ENCODE assay signal across 23 cellular contexts in the genomic region with DNA sequence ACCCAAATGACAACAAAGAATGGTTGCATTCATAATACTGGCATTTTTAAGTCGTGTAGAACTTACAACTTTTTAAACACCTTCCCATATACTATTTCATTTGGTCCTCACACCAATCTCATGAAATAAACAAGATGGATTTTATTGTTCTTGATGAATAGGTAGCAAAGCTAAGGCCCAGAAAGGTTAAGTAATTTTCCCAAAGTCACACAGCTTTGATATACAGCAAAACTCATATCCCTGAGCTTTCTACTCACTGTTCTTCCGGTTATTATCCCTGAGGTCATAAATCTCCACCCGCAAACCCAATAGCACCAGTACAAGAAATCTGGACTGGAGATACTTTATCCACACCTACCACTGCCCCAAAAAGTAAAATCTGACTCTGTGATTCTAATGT.
"Had no signal": no experiment of that assay in that cellular context is flagged by ENCODE, and none has a peak within 500 bp of the region (broad histone marks: within the 10 kb centered on the region; RNA-seq: fewer than 3 reads in every experiment).

No MANE protein-coding gene starts in this region.

- H3K27me3 Mint-ChIP-seq: activated CD4-positive, alpha-beta memory T cell treated with anti-CD3 and anti-CD28 coated beads, Interleukin-2, amount 10 ng/mL, durations not matched to agents 7 days and 5 days; activated naive CD8-positive, alpha-beta T cell; stimulated activated naive B cell treated with anti-CD40 and anti-IgM and Interleukin-4, amounts not matched to agents 10 μg/mL and 1 μg/mL and 100 μg/mL, for 72 hours had no signal

- H3K9ac ChIP-seq: neural progenitor cell had no signal

- H3K4me2 ChIP-seq: neural progenitor cell had no signal

- H2AFZ ChIP-seq: neural progenitor cell had no signal

- H3K27me3 ChIP-seq: adrenal gland, ascending aorta, brain microvascular endothelial cell, transverse colon had no signal

- DNase-seq: activated CD4-positive, alpha-beta memory T cell treated with anti-CD3 and anti-CD28 coated beads, Interleukin-2, amount 10 ng/mL, durations not matched to agents 7 days and 5 days; activated gamma-delta T cell treated with Interleukin-2 at 50 U/mL for 16 hours; adrenal gland; brain microvascular endothelial cell; central memory CD4-positive, alpha-beta T cell; foreskin fibroblast; lower lobe of right lung; mesendoderm; mucosa of descending colon; small intestine; stimulated activated CD4-positive, alpha-beta T cell treated with anti-CD3 and anti-CD28 coated beads, Interleukin-15, amount 100 ng/mL, for 24 hours; stimulated activated naive B cell treated with anti-CD40 and anti-IgM and Interleukin-4, amounts not matched to agents 10 μg/mL and 1 μg/mL and 100 μg/mL, for 72 hours; T1000; transverse colon had no signal

- FAIRE-seq: colon, small intestine, urothelium cell line had no signal

- H3K36me3 ChIP-seq: neural progenitor cell had no signal

- H3K9me3 ChIP-seq: adrenal gland, ascending aorta, lower lobe of right lung, mucosa of descending colon, transverse colon had no signal

- H3K4me1 ChIP-seq: ascending aorta, neural progenitor cell had no signal

- H3K4me3 ChIP-seq: adrenal gland, ascending aorta, lower lobe of right lung, mucosa of descending colon, neural progenitor cell, transverse colon had no signal

- H3K36me3 Mint-ChIP-seq: neural progenitor cell, WTC11 had no signal

- H3K9me3 Mint-ChIP-seq: activated CD4-positive, alpha-beta memory T cell treated with anti-CD3 and anti-CD28 coated beads, Interleukin-2, amount 10 ng/mL, durations not matched to agents 7 days and 5 days; activated T-helper 1 cell treated with anti-CD3 and anti-CD28 coated beads, Interleukin-12 subunit alpha, Interleukin-12 subunit beta, Interleukin-2, Interleukin-4 antibody, amounts not matched to agents 30 ng/mL and 10 ng/mL and 1 ng/mL, durations not matched to agents 14 hours and 24 hours and 36 hours; neural progenitor cell; stimulated activated naive B cell treated with anti-CD40 and anti-IgM and Interleukin-4, amounts not matched to agents 10 μg/mL and 1 μg/mL and 100 μg/mL, for 72 hours; WTC11 had no signal

- ATAC-seq: left lobe of liver; lower lobe of right lung; stimulated activated naive B cell treated with anti-CD40 and anti-IgM and Interleukin-4, amounts not matched to agents 10 μg/mL and 1 μg/mL and 100 μg/mL, for 72 hours; WTC11 had no signal

- H3K4me3 Mint-ChIP-seq: activated CD4-positive, alpha-beta memory T cell treated with anti-CD3 and anti-CD28 coated beads, Interleukin-2, amount 10 ng/mL, durations not matched to agents 7 days and 5 days; activated naive CD8-positive, alpha-beta T cell; activated T-helper 1 cell treated with anti-CD3 and anti-CD28 coated beads, Interleukin-12 subunit alpha, Interleukin-12 subunit beta, Interleukin-2, Interleukin-4 antibody, amounts not matched to agents 30 ng/mL and 10 ng/mL and 1 ng/mL, durations not matched to agents 14 hours and 24 hours and 36 hours; neural progenitor cell; WTC11 had no signal

- H3K27ac Mint-ChIP-seq: activated CD4-positive, alpha-beta memory T cell treated with anti-CD3 and anti-CD28 coated beads, Interleukin-2, amount 10 ng/mL, durations not matched to agents 7 days and 5 days; activated naive CD8-positive, alpha-beta T cell; activated T-helper 1 cell treated with anti-CD3 and anti-CD28 coated beads, Interleukin-12 subunit alpha, Interleukin-12 subunit beta, Interleukin-2, Interleukin-4 antibody, amounts not matched to agents 30 ng/mL and 10 ng/mL and 1 ng/mL, durations not matched to agents 14 hours and 24 hours and 36 hours; neural progenitor cell; stimulated activated naive B cell treated with anti-CD40 and anti-IgM and Interleukin-4, amounts not matched to agents 10 μg/mL and 1 μg/mL and 100 μg/mL, for 72 hours; WTC11 had no signal

- H3K27ac ChIP-seq: adrenal gland, ascending aorta, brain microvascular endothelial cell, epithelial cell of prostate, lower lobe of right lung, neural progenitor cell had no signal
